In genomic region chr16:56268799-56269198, GRCh38 we compare ENCODE assay signal across 19 cellular contexts.
DNase-seq lines count a peak whose midpoint lies in the region; ATAC-seq and TF ChIP-seq lines count a peak whose summit lies in the region.
"Had no signal": no experiment of that assay in that cellular context is flagged by ENCODE, and none has a peak within 500 bp of the region (broad histone marks: within the 10 kb centered on the region; RNA-seq: fewer than 3 reads in every experiment).

No MANE protein-coding gene starts in this region.

- H3K27me3 ChIP-seq in Peyer's patch = no peaks in the 10 kb centered on the region
- H3K27me3 ChIP-seq in dorsolateral prefrontal cortex = no peaks in the 10 kb centered on the region
- H3K27me3 ChIP-seq in neural progenitor cell = no peaks in the 10 kb centered on the region
- no peaks in the 10 kb centered on the region for H3K27me3 ChIP-seq in thoracic aorta (replicated peaks; ENCODE audit: insufficient read depth)

- H3K4me1 Mint-ChIP-seq in neural progenitor cell = peaks cover 16% of the 10 kb centered on the region
- H3K4me1 Mint-ChIP-seq: activated naive CD8-positive, alpha-beta T cell treated with anti-CD3 and anti-CD28 coated beads for 36 hours had no signal

- H3K4me3 ChIP-seq in Peyer's patch (peak overlapping the region in 1 of 4 donors; percentile 5), dorsolateral prefrontal cortex (peak overlapping the region in 10 of 59 donors; percentile 3 to 27 (median 20)), neural progenitor cell (no peak overlapping the region), thoracic aorta (no peak overlapping the region)
- H3K4me3 ChIP-seq: psoas muscle had no signal

- H3K4me3 Mint-ChIP-seq in neural progenitor cell = no peak overlapping the region
- H3K4me3 Mint-ChIP-seq: activated naive CD8-positive, alpha-beta T cell treated with anti-CD3 and anti-CD28 coated beads for 36 hours; activated T-helper 17 cell treated with anti-CD3 and anti-CD28 coated beads, Interleukin-2, amount 50 U/mL, for 72 hours; T-cell had no signal

- ATAC-seq in thoracic aorta (ENCODE audit: insufficient number of reproducible peaks, low FRiP score, low read depth) = no peak
- ATAC-seq: activated T-helper 17 cell treated with anti-CD3 and anti-CD28 coated beads, Interleukin-2, amount 50 U/mL, for 72 hours; T-cell had no signal

- H3K27me3 Mint-ChIP-seq in neural progenitor cell (ENCODE audit: insufficient read depth, low read depth) = peaks cover 2% of the 10 kb centered on the region

- peak overlapping the region in 3 of 4 donors; percentile 27 to 70 (median 57) for H3K27ac ChIP-seq in Peyer's patch
- H3K27ac ChIP-seq in dorsolateral prefrontal cortex = peak overlapping the region; percentile 72 to 100 (median 97)
- H3K27ac ChIP-seq in neural progenitor cell = no peak overlapping the region
- H3K27ac ChIP-seq in thoracic aorta = peak overlapping the region; percentile 72 to 84
- H3K27ac ChIP-seq: psoas muscle had no signal

- no peak for DNase-seq in Peyer's patch
- DNase-seq in dorsolateral prefrontal cortex = peak in 1 of 10 donors; percentile 38
- DNase-seq in neural progenitor cell (ENCODE audit: low spot score) = no peak
- DNase-seq in thoracic aorta (ENCODE audit: low spot score) = no peak
- no peak for DNase-seq in HPDE6-E6E7 (ENCODE audit: extremely low spot score)
- no peak for DNase-seq in SHP77 (lab: John Stamatoyannopoulos, UW)
- DNase-seq in cerebellar cortex (ENCODE audit: low spot score) = no peak
- DNase-seq: activated CD4-positive, alpha-beta T cell treated with anti-CD3 and anti-CD28 coated beads for 48 hours; activated naive CD8-positive, alpha-beta T cell treated with anti-CD3 and anti-CD28 coated beads for 36 hours; COR-L47; erythroblast; foreskin melanocyte; mesenchymal stem cell; NCI-H1930; OCI-M1; psoas muscle; SIG-M5; T-cell had no signal

- no peak overlapping the region for H2AFZ ChIP-seq in neural progenitor cell (replicated peaks)

- H3K9me3 Mint-ChIP-seq in neural progenitor cell = peaks cover 7% of the 10 kb centered on the region
- H3K9me3 Mint-ChIP-seq: activated naive CD8-positive, alpha-beta T cell treated with anti-CD3 and anti-CD28 coated beads for 36 hours; activated T-helper 17 cell treated with anti-CD3 and anti-CD28 coated beads, Interleukin-2, amount 50 U/mL, for 72 hours; T-cell had no signal

- H3K4me1 ChIP-seq in Peyer's patch (peaks cover 0 to 9% (median 0%) of the 10 kb centered on the region in 4 donors), neural progenitor cell (no peaks in the 10 kb centered on the region), thoracic aorta (ENCODE audit: control insufficient read depth in 1 of 2, low read depth in 2 of 2) (peaks cover 17 to 24% of the 10 kb centered on the region in 2 donors)
- H3K4me1 ChIP-seq: psoas muscle had no signal

- no peak for TF ChIP-seq CTCF in Peyer's patch (IDR thresholded peaks at IDR 0.05)
- no peak for TF ChIP-seq CTCF in dorsolateral prefrontal cortex (IDR thresholded peaks at IDR 0.05 in 54 of 56, conservative IDR thresholded peaks at IDR 0.05 in 2 of 56; ENCODE audit: low read depth in 1 of 56, partially characterized antibody in 56 of 56)
- TF ChIP-seq CTCF in neural progenitor cell (IDR thresholded peaks at IDR 0.05) = no peak
- TF ChIP-seq CTCF in thoracic aorta (IDR thresholded peaks at IDR 0.05) = no peak

- H3K36me3 ChIP-seq in Peyer's patch (no peaks in the 10 kb centered on the region), neural progenitor cell (no peaks in the 10 kb centered on the region), thoracic aorta (no peaks in the 10 kb centered on the region)

- H3F3A ChIP-seq in neural progenitor cell (ENCODE audit: low read depth) = no peaks in the 10 kb centered on the region

- H3K36me3 Mint-ChIP-seq in neural progenitor cell = peaks cover under 1% of the 10 kb centered on the region
- H3K36me3 Mint-ChIP-seq: activated naive CD8-positive, alpha-beta T cell treated with anti-CD3 and anti-CD28 coated beads for 36 hours had no signal

- H3K9me3 ChIP-seq in Peyer's patch = no peaks in the 10 kb centered on the region
- H3K9me3 ChIP-seq in neural progenitor cell (ENCODE audit: low read depth) = no peaks in the 10 kb centered on the region
- no peaks in the 10 kb centered on the region for H3K9me3 ChIP-seq in thoracic aorta
- H3K9me3 ChIP-seq: psoas muscle had no signal

- no peak for TF ChIP-seq POLR2A in Peyer's patch (IDR thresholded peaks at IDR 0.05)

- H3K79me2 ChIP-seq in neural progenitor cell (ENCODE audit: low read depth) = no peaks in the 10 kb centered on the region

- no peak overlapping the region for H3K4me2 ChIP-seq in neural progenitor cell

- H3K27ac Mint-ChIP-seq in neural progenitor cell = peak overlapping the region; percentile 43
- H3K27ac Mint-ChIP-seq: activated naive CD8-positive, alpha-beta T cell treated with anti-CD3 and anti-CD28 coated beads for 36 hours; activated T-helper 17 cell treated with anti-CD3 and anti-CD28 coated beads, Interleukin-2, amount 50 U/mL, for 72 hours; T-cell had no signal

- intact Hi-C loops in dorsolateral prefrontal cortex (cut with DNase I) = loop anchor here in 1 of 2 donors (5.0 kb wide), 1 partner anchor 34 kb away; no protein-coding TSS in a partner anchor

- H3K9ac ChIP-seq in neural progenitor cell = no peak overlapping the region

- H4K20me1 ChIP-seq in neural progenitor cell (ENCODE audit: low read depth) = no peaks in the 10 kb centered on the region
